Comparison of ENCODE assay signal across 20 cellular contexts in the genomic region with DNA sequence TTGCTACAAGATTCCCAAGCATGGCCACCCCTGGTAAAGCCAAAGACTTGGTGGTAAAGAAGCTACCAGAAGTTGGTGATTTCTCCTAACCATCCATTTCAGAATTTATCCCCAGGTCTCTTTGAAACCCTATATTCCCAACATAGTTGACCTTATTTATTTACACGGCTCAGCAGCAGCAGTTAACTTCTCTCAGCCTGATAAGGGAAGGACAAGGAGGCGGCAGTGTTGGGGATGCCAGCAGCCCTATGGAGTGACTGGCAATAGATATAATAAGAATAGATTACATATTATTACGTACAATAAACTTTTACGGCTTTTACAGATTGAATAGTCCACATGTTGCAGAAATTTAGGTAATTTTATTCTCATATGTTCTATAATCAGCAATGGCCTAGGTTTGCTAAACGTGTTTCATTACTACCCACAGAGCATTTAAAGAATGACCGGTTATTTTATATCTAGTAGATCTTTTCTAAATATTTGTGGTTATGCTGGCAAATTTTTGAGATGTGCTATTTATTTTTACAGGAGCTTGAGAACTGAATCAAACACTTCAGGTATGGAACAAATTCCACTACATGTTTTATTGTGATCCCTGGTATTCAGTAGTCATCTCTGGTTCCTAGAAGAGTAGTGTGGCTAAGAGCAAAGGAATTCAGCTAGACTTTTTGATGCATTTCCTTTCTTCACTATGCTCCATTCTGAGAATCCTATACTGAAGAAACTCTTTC. TPM values are rescaled to one million over a fixed set of nuclear protein-coding genes. Genes with fewer than 3 reads are reported as not detected.
DNase-seq lines count a peak whose midpoint lies in the region; ATAC-seq and TF ChIP-seq lines count a peak whose summit lies in the region.
"Had no signal": no experiment of that assay in that cellular context is flagged by ENCODE, and none has a peak within 500 bp of the region (broad histone marks: within the 10 kb centered on the region; RNA-seq: fewer than 3 reads in every experiment).

No MANE protein-coding gene starts in this region.

- no CpG with 5 or more reads among the region's 6 CpGs for WGBS in neuronal stem cell (ENCODE audit: extremely low coverage in 2 of 2, insufficient read length in 2 of 2, insufficient replicate concordance in 1 of 2), 2 donors

- no peak for TF ChIP-seq POLR2A in GM18505 (IDR thresholded peaks at IDR 0.05; ENCODE audit: borderline replicate concordance, extremely low read depth, insufficient read depth, insufficient read length)

- ATAC-seq in GM19397 (IDR thresholded peaks at IDR 0.05; ENCODE audit: unreplicated experiment) (no peak), GM18505 (IDR thresholded peaks at IDR 0.05; ENCODE audit: unreplicated experiment) (no peak)
- ATAC-seq: CD8-positive, alpha-beta T cell; K562; T-cell had no signal

- H3K36me3 ChIP-seq in neuronal stem cell (replicated peaks in 1 of 2; ENCODE audit: control insufficient read depth in 2 of 2, insufficient read depth in 2 of 2, low read length in 2 of 2) (no peaks in the 10 kb centered on the region), A673 (ENCODE audit: insufficient read depth, low read length, poor library complexity, severe bottlenecking) (no peaks in the 10 kb centered on the region)

- no peak overlapping the region for H2AK5ac ChIP-seq in neuronal stem cell (ENCODE audit: low read depth, low read length)

- H3K27ac ChIP-seq in neuronal stem cell (replicated peaks; ENCODE audit: low read length) (no peak overlapping the region), A673 (ENCODE audit: low read depth, low read length, poor library complexity, severe bottlenecking) (no peak overlapping the region)
- H3K27ac ChIP-seq: parathyroid adenoma had no signal

- DNase-seq in Daoy (ENCODE audit: low read depth): peak; percentile 61
- DNase-seq in NCI-H69 (lab: John Stamatoyannopoulos, UW): peak; percentile 4
- DNase-seq in dedifferentiated amniotic fluid mesenchymal stem cell (ENCODE audit: extremely low spot score): peak; percentile 21
- DNase-seq in neuronal stem cell (ENCODE audit: low spot score): no peak
- DNase-seq in A673 (ENCODE audit: low spot score): no peak
- DNase-seq in activated CD4-positive, alpha-beta T cell treated with anti-CD3 and anti-CD28 coated beads, Interleukin-2, amount 10 ng/mL, durations not matched to agents 7 days and 5 days: no peak
- DNase-seq: activated naive CD4-positive, alpha-beta T cell treated with anti-CD3 and anti-CD28 coated beads, Interleukin-2, amount 50 U/mL, for 16 hours; CD8-positive, alpha-beta T cell; cortex of kidney; glutamatergic neuron; NCI-H187; stimulated activated CD4-positive, alpha-beta T cell treated with anti-CD3 and anti-CD28 coated beads, Interleukin-4, amount 100 ng/mL, for 24 hours; T-cell had no signal

- no peak overlapping the region for H3K27ac Mint-ChIP-seq in activated CD4-positive, alpha-beta T cell treated with anti-CD3 and anti-CD28 coated beads, Interleukin-2, amount 10 ng/mL, durations not matched to agents 7 days and 5 days
- H3K27ac Mint-ChIP-seq: CD8-positive, alpha-beta T cell; stimulated activated naive CD8-positive, alpha-beta T cell treated with anti-CD3 and anti-CD28 coated beads, Interleukin-15, Interleukin-2, amounts not matched to agents 100 ng/mL and 50 ng/mL, for 24 hours; T-cell had no signal

- no peak overlapping the region for H3K4me3 Mint-ChIP-seq in activated CD4-positive, alpha-beta T cell treated with anti-CD3 and anti-CD28 coated beads, Interleukin-2, amount 10 ng/mL, durations not matched to agents 7 days and 5 days
- H3K4me3 Mint-ChIP-seq: CD8-positive, alpha-beta T cell; stimulated activated naive CD8-positive, alpha-beta T cell treated with anti-CD3 and anti-CD28 coated beads, Interleukin-15, Interleukin-2, amounts not matched to agents 100 ng/mL and 50 ng/mL, for 24 hours; T-cell had no signal

- no peak overlapping the region for H3K14ac ChIP-seq in neuronal stem cell (ENCODE audit: low read length)

- H3K79me1 ChIP-seq in neuronal stem cell (ENCODE audit: low read depth, low read length): no peaks in the 10 kb centered on the region

- no peaks in the 10 kb centered on the region for H3K9me3 Mint-ChIP-seq in activated CD4-positive, alpha-beta T cell treated with anti-CD3 and anti-CD28 coated beads, Interleukin-2, amount 10 ng/mL, durations not matched to agents 7 days and 5 days
- H3K9me3 Mint-ChIP-seq: CD8-positive, alpha-beta T cell; stimulated activated naive CD8-positive, alpha-beta T cell treated with anti-CD3 and anti-CD28 coated beads, Interleukin-15, Interleukin-2, amounts not matched to agents 100 ng/mL and 50 ng/mL, for 24 hours; T-cell had no signal

- no TSS peak for BruUV-seq in A673 (replicated peaks; lab: Mats Ljungman, UMichigan)

- CTCF ChIA-PET in A673 (lab: Charles Lee): no interaction called here
- CTCF ChIA-PET in activated CD4-positive, alpha-beta T cell treated with anti-CD3 and anti-CD28 coated beads, Interleukin-2, amount 10 ng/mL, durations not matched to agents 7 days and 5 days (lab: Charles Lee): no interaction called here

- H3K27me3 ChIP-seq in neuronal stem cell (ENCODE audit: control insufficient read depth in 3 of 3, insufficient read depth in 3 of 3, low read depth in 1 of 3, low read length in 3 of 3) (no peaks in the 10 kb centered on the region), A673 (replicated peaks; ENCODE audit: insufficient read depth, low read depth, low read length, poor library complexity) (no peaks in the 10 kb centered on the region)

- no peak overlapping the region for H3K4ac ChIP-seq in neuronal stem cell (ENCODE audit: low read length)

- H3K9me3 ChIP-seq in neuronal stem cell (replicated peaks in 1 of 2; ENCODE audit: control insufficient read depth in 2 of 2, insufficient read depth in 1 of 2, low read depth in 1 of 2, low read length in 2 of 2) (no peaks in the 10 kb centered on the region), A673 (ENCODE audit: low read depth, low read length, poor library complexity, severe bottlenecking) (no peaks in the 10 kb centered on the region)

- no peak overlapping the region for H3K9ac ChIP-seq in neuronal stem cell (ENCODE audit: low read depth, low read length, poor library complexity)
- H3K9ac ChIP-seq: parathyroid adenoma had no signal

- H3K18ac ChIP-seq in neuronal stem cell (ENCODE audit: low read length): no peak overlapping the region

- H2BK12ac ChIP-seq in neuronal stem cell (ENCODE audit: low read length): no peak overlapping the region

- no peak overlapping the region for H2BK120ac ChIP-seq in neuronal stem cell (ENCODE audit: low read depth, low read length)

- peaks cover 3% of the 10 kb centered on the region for H3K27me3 Mint-ChIP-seq in activated CD4-positive, alpha-beta T cell treated with anti-CD3 and anti-CD28 coated beads, Interleukin-2, amount 10 ng/mL, durations not matched to agents 7 days and 5 days

- no peak overlapping the region for H4K8ac ChIP-seq in neuronal stem cell (ENCODE audit: low read depth, low read length)

- H3K23ac ChIP-seq in neuronal stem cell (ENCODE audit: low read depth, low read length, poor library complexity): no peak overlapping the region

- H3K4me1 Mint-ChIP-seq in activated CD4-positive, alpha-beta T cell treated with anti-CD3 and anti-CD28 coated beads, Interleukin-2, amount 10 ng/mL, durations not matched to agents 7 days and 5 days: no peaks in the 10 kb centered on the region
- H3K4me1 Mint-ChIP-seq: T-cell had no signal

- no peak overlapping the region for H4K91ac ChIP-seq in neuronal stem cell (ENCODE audit: low read depth, low read length, poor library complexity)

- H2BK5ac ChIP-seq in neuronal stem cell (ENCODE audit: low read length): no peak overlapping the region

- no peak overlapping the region for H3K4me2 ChIP-seq in neuronal stem cell (ENCODE audit: insufficient read depth, low read length, poor library complexity, severe bottlenecking)

- no peaks in the 10 kb centered on the region for H3K36me3 Mint-ChIP-seq in activated CD4-positive, alpha-beta T cell treated with anti-CD3 and anti-CD28 coated beads, Interleukin-2, amount 10 ng/mL, durations not matched to agents 7 days and 5 days (ENCODE audit: low read depth)
- H3K36me3 Mint-ChIP-seq: CD8-positive, alpha-beta T cell; T-cell had no signal

- H3K4me1 ChIP-seq in neuronal stem cell (ENCODE audit: control insufficient read depth in 2 of 2, insufficient read depth in 1 of 2, low read depth in 1 of 2, low read length in 2 of 2) (peaks cover 0 to 6% of the 10 kb centered on the region in 2 donors), A673 (ENCODE audit: insufficient read depth, low read length, poor library complexity, severe bottlenecking) (no peaks in the 10 kb centered on the region)
- H3K4me1 ChIP-seq: parathyroid adenoma had no signal

- no peak for TF ChIP-seq CTCF in A673 (conservative IDR thresholded peaks at IDR 0.05; ENCODE audit: low read depth, low read length)

- H3K4me3 ChIP-seq in neuronal stem cell (ENCODE audit: low read length in 2 of 2): no peak overlapping the region
- no peak overlapping the region for H3K4me3 ChIP-seq in A673 (ENCODE audit: low read depth, low read length, poor library complexity, severe bottlenecking)
- H3K4me3 ChIP-seq: K562 had no signal

- intact Hi-C loops in A673 (cut with micrococcal nuclease; ENCODE audit: unreplicated experiment): no loop called here

- H2AFZ ChIP-seq in neuronal stem cell (ENCODE audit: low read length): peak overlapping the region; percentile 29
- H2AFZ ChIP-seq: parathyroid adenoma had no signal

- POLR2A ChIA-PET in A673 (lab: Charles Lee; ENCODE audit: low non-redundant PET): no interaction called here
- POLR2A ChIA-PET in activated CD4-positive, alpha-beta T cell treated with anti-CD3 and anti-CD28 coated beads, Interleukin-2, amount 10 ng/mL, durations not matched to agents 7 days and 5 days (lab: Charles Lee): no interaction called here

- H2BK15ac ChIP-seq in neuronal stem cell (ENCODE audit: low read length): no peak overlapping the region

RNA-seq across cellular contexts. Expression of gene PALS1, which starts 19.8 kb away (rescaled TPM):
- total RNA-seq in Daoy (2014; rRNA removed; shearing (Covaris generic)): 24.6 and 30.9 TPM in 2 replicates
- 27.0 TPM for polyA plus RNA-seq in neuronal stem cell (2013, experiment 1 of 2)
- 27.1 TPM for polyA plus RNA-seq in neuronal stem cell (2013, experiment 2 of 2)
- 93.2 and 112 TPM in 2 replicates for total RNA-seq in A673 (2021)
- 1 to 10 TPM; 6.7 to 7.1 TPM for total RNA-seq in activated CD4-positive, alpha-beta T cell treated with anti-CD3 and anti-CD28 coated beads, Interleukin-2, amount 10 ng/mL, durations not matched to agents 7 days and 5 days

RNA-seq across cellular contexts. Expression of gene GARIN2, which starts 32.2 kb away (rescaled TPM):
- total RNA-seq in Daoy (2014; rRNA removed; shearing (Covaris generic)): not detected in 2 replicates
- 0.49 TPM for polyA plus RNA-seq in neuronal stem cell (2013, experiment 1 of 2)
- polyA plus RNA-seq in neuronal stem cell (2013, experiment 2 of 2): 0.40 TPM
- total RNA-seq in A673 (2021): 0.24 and 0.39 TPM in 2 replicates
- total RNA-seq in activated CD4-positive, alpha-beta T cell treated with anti-CD3 and anti-CD28 coated beads, Interleukin-2, amount 10 ng/mL, durations not matched to agents 7 days and 5 days: under 1 TPM in 1 of 2 experiments, not detected in 1; 0.17 TPM
- total RNA-seq: CD8-positive, alpha-beta T cell; H1; K562; lung microvascular endothelial cell had no signal
- polyA plus RNA-seq: H1 had no signal

Comparison
In these comparisons a context has a peak if more than half of its experiments do, and no peak if none do; other contexts are left out.
1. DNase-seq: peak in Daoy (single experiment), NCI-H69 (single experiment) and dedifferentiated amniotic fluid mesenchymal stem cell (single experiment); none in neuronal stem cell (single experiment), A673 (single experiment) and activated CD4-positive, alpha-beta T cell treated with anti-CD3 and anti-CD28 coated beads, Interleukin-2, amount 10 ng/mL, durations not matched to agents 7 days and 5 days (single experiment).